In the genomic region with DNA sequence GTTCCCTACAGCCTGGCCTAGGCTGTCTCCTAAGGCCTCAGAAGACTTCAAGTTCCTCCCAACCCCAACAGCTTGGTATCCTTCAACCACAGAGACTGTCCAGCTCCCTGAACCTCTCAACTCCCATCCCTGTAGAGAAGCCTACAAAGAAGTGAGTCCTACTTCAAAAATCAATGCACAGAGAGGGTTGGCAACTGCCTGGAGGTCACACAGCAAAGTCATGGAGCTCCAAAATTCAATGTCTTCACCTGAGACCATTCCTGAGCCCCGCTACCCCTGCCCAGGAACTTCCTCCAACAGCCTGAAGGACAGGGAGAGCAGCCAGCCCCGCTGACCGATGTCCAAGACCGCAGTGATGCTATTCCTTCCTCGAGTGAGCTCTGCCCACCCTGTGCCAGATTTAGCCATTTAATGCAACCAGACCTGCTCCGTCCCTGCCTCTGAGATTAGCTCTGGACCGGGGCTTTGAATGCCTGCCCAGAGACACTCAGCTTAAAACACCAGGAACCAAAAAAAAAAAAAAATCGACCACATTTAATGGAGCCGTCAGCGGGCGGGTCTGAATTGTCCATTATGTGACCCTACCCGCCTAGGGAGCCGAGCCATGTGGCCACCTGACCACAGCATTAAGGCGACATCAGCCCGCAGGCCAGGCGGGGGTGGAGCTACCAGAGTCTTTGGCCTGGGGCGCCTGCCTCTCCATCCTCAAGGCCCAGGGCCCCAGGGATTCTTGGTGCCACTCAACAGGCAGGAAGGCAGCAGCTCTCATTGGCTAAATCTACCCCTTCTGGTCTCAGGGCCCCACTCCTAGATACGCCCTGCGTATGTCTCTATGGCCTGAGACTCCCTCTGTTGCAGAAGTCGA, we compare ENCODE assay signal across 2 cellular contexts.
TF ChIP-seq lines count a peak whose summit lies in the region.

No MANE protein-coding gene starts in this region.

TF ChIP-seq in K562, 482 proteins besides CTCF, POLR2A, EP300 and RAD21 (continues in another document):
- TF ChIP-seq CCAR2 (IDR thresholded peaks at IDR 0.05; ENCODE audit: low read depth, low read length) (no peak), ZFPM2 (CRISPR knock-in tag; IDR thresholded peaks at IDR 0.05) (no peak), EGR1 (conservative IDR thresholded peaks at IDR 0.05) (no peak), ILK (tag; IDR thresholded peaks at IDR 0.05; ENCODE audit: borderline replicate concordance, low read depth) (no peak), EZH2 (IDR thresholded peaks at IDR 0.05; ENCODE audit: borderline replicate concordance, low read depth, low read length) (no peak), SNIP1 (IDR thresholded peaks at IDR 0.05; ENCODE audit: low read depth) (no peak), CBFB (CRISPR knock-in tag; IDR thresholded peaks at IDR 0.05) (0 out of 2 replicates have a peak, but pooled peaks have one; percentile 23), ZNF212 (CRISPR knock-in tag; IDR thresholded peaks at IDR 0.05) (no peak), RAD51 (IDR thresholded peaks at IDR 0.05; ENCODE audit: borderline replicate concordance, low read depth) (no peak), RBM25 (IDR thresholded peaks at IDR 0.05; ENCODE audit: low read depth, low read length, severe bottlenecking) (peak; percentile 89), ZKSCAN1 (IDR thresholded peaks at IDR 0.05; ENCODE audit: low read depth, low read length) (no peak), MEIS2 (IDR thresholded peaks at IDR 0.05; ENCODE audit: partially characterized antibody) (no peak), SLC30A9 (CRISPR knock-in tag; IDR thresholded peaks at IDR 0.05) (no peak), GATAD2B (IDR thresholded peaks at IDR 0.05; ENCODE audit: borderline replicate concordance) (no peak), ZNF146 (CRISPR knock-in tag; IDR thresholded peaks at IDR 0.05; ENCODE audit: unreplicated experiment) (no peak), ZBTB1 (CRISPR knock-in tag; IDR thresholded peaks at IDR 0.05; ENCODE audit: borderline replicate concordance, low read depth) (no peak), ZNF780A (CRISPR knock-in tag; IDR thresholded peaks at IDR 0.05) (no peak), NR1H2 (CRISPR knock-in tag; IDR thresholded peaks at IDR 0.05) (no peak), SETDB1 (IDR thresholded peaks at IDR 0.05; ENCODE audit: low read length) (no peak), MTF1 (CRISPR knock-in tag; IDR thresholded peaks at IDR 0.05; ENCODE audit: borderline replicate concordance) (no peak), HNRNPK (IDR thresholded peaks at IDR 0.05; ENCODE audit: low read depth, low read length, poor library complexity, severe bottlenecking) (no peak), PYGO2 (tag; IDR thresholded peaks at IDR 0.05) (no peak)
- TF ChIP-seq, protein P1, sequence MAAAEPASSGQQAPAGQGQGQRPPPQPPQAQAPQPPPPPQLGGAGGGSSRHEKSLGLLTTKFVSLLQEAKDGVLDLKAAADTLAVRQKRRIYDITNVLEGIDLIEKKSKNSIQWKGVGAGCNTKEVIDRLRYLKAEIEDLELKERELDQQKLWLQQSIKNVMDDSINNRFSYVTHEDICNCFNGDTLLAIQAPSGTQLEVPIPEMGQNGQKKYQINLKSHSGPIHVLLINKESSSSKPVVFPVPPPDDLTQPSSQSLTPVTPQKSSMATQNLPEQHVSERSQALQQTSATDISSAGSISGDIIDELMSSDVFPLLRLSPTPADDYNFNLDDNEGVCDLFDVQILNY (CRISPR knock-in tag; IDR thresholded peaks at IDR 0.05) = no peak
- TF ChIP-seq, protein P2, sequence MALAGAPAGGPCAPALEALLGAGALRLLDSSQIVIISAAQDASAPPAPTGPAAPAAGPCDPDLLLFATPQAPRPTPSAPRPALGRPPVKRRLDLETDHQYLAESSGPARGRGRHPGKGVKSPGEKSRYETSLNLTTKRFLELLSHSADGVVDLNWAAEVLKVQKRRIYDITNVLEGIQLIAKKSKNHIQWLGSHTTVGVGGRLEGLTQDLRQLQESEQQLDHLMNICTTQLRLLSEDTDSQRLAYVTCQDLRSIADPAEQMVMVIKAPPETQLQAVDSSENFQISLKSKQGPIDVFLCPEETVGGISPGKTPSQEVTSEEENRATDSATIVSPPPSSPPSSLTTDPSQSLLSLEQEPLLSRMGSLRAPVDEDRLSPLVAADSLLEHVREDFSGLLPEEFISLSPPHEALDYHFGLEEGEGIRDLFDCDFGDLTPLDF (CRISPR knock-in tag; IDR thresholded peaks at IDR 0.05) = no peak
- TF ChIP-seq, protein P3, sequence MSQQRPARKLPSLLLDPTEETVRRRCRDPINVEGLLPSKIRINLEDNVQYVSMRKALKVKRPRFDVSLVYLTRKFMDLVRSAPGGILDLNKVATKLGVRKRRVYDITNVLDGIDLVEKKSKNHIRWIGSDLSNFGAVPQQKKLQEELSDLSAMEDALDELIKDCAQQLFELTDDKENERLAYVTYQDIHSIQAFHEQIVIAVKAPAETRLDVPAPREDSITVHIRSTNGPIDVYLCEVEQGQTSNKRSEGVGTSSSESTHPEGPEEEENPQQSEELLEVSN (IDR thresholded peaks at IDR 0.05; ENCODE audit: borderline replicate concordance in 1 of 2, extremely low read depth in 1 of 2, insufficient read depth in 1 of 2, insufficient read length in 1 of 2, low read depth in 1 of 2, low read length in 1 of 2, poor library complexity in 1 of 2, severe bottlenecking in 1 of 2) = no peak
- TF ChIP-seq, protein P4, sequence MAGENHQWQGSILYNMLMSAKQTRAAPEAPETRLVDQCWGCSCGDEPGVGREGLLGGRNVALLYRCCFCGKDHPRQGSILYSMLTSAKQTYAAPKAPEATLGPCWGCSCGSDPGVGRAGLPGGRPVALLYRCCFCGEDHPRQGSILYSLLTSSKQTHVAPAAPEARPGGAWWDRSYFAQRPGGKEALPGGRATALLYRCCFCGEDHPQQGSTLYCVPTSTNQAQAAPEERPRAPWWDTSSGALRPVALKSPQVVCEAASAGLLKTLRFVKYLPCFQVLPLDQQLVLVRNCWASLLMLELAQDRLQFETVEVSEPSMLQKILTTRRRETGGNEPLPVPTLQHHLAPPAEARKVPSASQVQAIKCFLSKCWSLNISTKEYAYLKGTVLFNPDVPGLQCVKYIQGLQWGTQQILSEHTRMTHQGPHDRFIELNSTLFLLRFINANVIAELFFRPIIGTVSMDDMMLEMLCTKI (IDR thresholded peaks at IDR 0.05; ENCODE audit: partially characterized antibody) = no peak
- TF ChIP-seq, protein P5, sequence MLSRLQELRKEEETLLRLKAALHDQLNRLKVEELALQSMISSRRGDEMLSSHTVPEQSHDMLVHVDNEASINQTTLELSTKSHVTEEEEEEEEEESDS (CRISPR knock-in tag; IDR thresholded peaks at IDR 0.05) = no peak
- TF ChIP-seq, protein P6, sequence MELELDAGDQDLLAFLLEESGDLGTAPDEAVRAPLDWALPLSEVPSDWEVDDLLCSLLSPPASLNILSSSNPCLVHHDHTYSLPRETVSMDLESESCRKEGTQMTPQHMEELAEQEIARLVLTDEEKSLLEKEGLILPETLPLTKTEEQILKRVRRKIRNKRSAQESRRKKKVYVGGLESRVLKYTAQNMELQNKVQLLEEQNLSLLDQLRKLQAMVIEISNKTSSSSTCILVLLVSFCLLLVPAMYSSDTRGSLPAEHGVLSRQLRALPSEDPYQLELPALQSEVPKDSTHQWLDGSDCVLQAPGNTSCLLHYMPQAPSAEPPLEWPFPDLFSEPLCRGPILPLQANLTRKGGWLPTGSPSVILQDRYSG (tag; conservative IDR thresholded peaks at IDR 0.05; ENCODE audit: low read depth) = no peak

TF ChIP-seq in HepG2, 621 proteins besides CTCF, POLR2A, EP300 and RAD21:
- TF ChIP-seq PHB2 (IDR thresholded peaks at IDR 0.05; ENCODE audit: partially characterized antibody) (no peak), KLF6 (CRISPR knock-in tag; IDR thresholded peaks at IDR 0.05) (no peak), ZNF768 (CRISPR knock-in tag; IDR thresholded peaks at IDR 0.05) (peak; percentile 88), ZNF766 (CRISPR knock-in tag; IDR thresholded peaks at IDR 0.05; ENCODE audit: borderline replicate concordance) (no peak)
